Comparison of ENCODE assay signal across 28 cellular contexts in the genomic region with DNA sequence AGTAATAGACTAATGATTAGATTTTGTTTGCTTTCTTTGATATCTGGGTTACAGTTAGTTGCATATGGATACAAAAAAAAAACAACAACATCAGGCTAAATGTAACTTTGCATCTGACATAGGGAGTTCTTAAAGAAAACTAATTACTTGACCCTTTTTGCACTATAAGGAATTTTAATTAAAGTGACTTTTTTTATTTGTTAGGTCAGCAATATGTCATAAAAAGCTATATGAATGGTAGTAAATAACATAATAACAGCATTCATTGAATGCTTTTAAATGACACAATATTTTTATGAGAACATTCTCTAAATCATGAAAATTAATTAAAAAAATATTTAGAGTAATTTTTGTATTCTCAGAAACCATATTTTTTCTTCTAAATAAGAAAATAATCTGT.
"Had no signal": no experiment of that assay in that cellular context is flagged by ENCODE, and none has a peak within 500 bp of the region (broad histone marks: within the 10 kb centered on the region; RNA-seq: fewer than 3 reads in every experiment).

No MANE protein-coding gene starts in this region.

- H3K9me3 ChIP-seq: neutrophil, ovary, psoas muscle, suprapubic skin, testis, tibial artery, transverse colon, upper lobe of right lung, uterus had no signal

- H3K27ac ChIP-seq: neutrophil, ovary, parathyroid adenoma, psoas muscle, skin epidermis, suprapubic skin, testis, tibial artery, transverse colon, upper lobe of right lung, uterus had no signal

- H3K4me3 ChIP-seq: ovary, psoas muscle, skin epidermis, suprapubic skin, testis, tibial artery, transverse colon, upper lobe of right lung, uterus had no signal

- H3K4me1 ChIP-seq: parathyroid adenoma, psoas muscle, suprapubic skin, testis, tibial artery, transverse colon, upper lobe of right lung, uterus had no signal

- ATAC-seq: naive thymus-derived CD8-positive, alpha-beta T cell; natural killer cell treated with Interleukin-12 subunit alpha and Interleukin-12 subunit beta and Interleukin-15 and Interleukin-18, amount 100 ng/mL, for 72 hours; psoas muscle; right cardiac atrium; sciatic nerve; stimulated activated memory B cell treated with anti-CD40 and anti-IgM and Interleukin-4, amounts not matched to agents 10 μg/mL and 1 μg/mL and 100 μg/mL, for 72 hours; stimulated activated naive CD8-positive, alpha-beta T cell treated with anti-CD3 and anti-CD28 coated beads, Interleukin-15, amount 100 ng/mL, for 72 hours; stimulated activated naive CD8-positive, alpha-beta T cell treated with anti-CD3 and anti-CD28 coated beads, Interleukin-15, Interleukin-2, amounts not matched to agents 100 U/mL and 50 U/mL, for 24 hours; upper lobe of right lung had no signal

- H3K27me3 ChIP-seq: neutrophil, ovary, suprapubic skin, testis, tibial artery, transverse colon, upper lobe of right lung, uterus had no signal

- H2AFZ ChIP-seq: parathyroid adenoma had no signal

- H3K36me3 ChIP-seq: neutrophil, ovary, suprapubic skin, tibial artery, transverse colon, upper lobe of right lung, uterus had no signal

- H3K79me2 ChIP-seq: parathyroid adenoma had no signal

- H3K9ac ChIP-seq: parathyroid adenoma had no signal

- DNase-seq: naive B cell; naive thymus-derived CD8-positive, alpha-beta T cell; nephron progenitor cell; nucleus accumbens; ovary; posterior cingulate gyrus; psoas muscle; right cardiac atrium; stimulated activated CD4-positive, alpha-beta T cell treated with anti-CD3 and anti-CD28 coated beads, Interleukin-1b, Interleukin-23, amount 100 ng/mL, for 48 hours; stimulated activated CD4-positive, alpha-beta T cell treated with anti-CD3 and anti-CD28 coated beads, Interleukin-4, amount 100 ng/mL, for 1 hour; stimulated activated CD4-positive, alpha-beta T cell treated with anti-CD3 and anti-CD28 coated beads, Interleukin-4, amount 100 ng/mL, for 4 hours; stimulated activated CD8-positive, alpha-beta memory T cell treated with anti-CD3 and anti-CD28 coated beads, Interleukin-4, amount 100 ng/mL, for 48 hours; stimulated activated naive CD4-positive, alpha-beta T cell; stimulated activated naive CD8-positive, alpha-beta T cell treated with anti-CD3 and anti-CD28 coated beads, Interleukin-15, amount 100 ng/mL, for 72 hours; stimulated activated naive CD8-positive, alpha-beta T cell treated with anti-CD3 and anti-CD28 coated beads, Interleukin-15, Interleukin-2, amounts not matched to agents 100 U/mL and 50 U/mL, for 24 hours; substantia nigra; testis; tibial artery; transverse colon; upper lobe of right lung; uterus had no signal
